In genomic region chr5:149731332-149731616, GRCh38 we compare ENCODE assay signal across 8 cellular contexts. TPM values are rescaled to one million over a fixed set of nuclear protein-coding genes. Genes with fewer than 3 reads are reported as not detected.
DNase-seq lines count a peak whose midpoint lies in the region; ATAC-seq and TF ChIP-seq lines count a peak whose summit lies in the region.

No MANE protein-coding gene starts in this region.

- H3K27ac Mint-ChIP-seq in activated T-cell treated with anti-CD3 and anti-CD28 coated beads, Interleukin-2, amount 50 U/mL, for 24 hours = peak overlapping the region; percentile 84
- H3K27ac Mint-ChIP-seq in activated B cell treated with CpG ODN at 0.5 μM for 24 hours = peak overlapping the region; percentile 75

- CTCF ChIA-PET in activated B cell treated with CpG ODN at 0.5 μM for 24 hours (lab: Charles Lee) = interaction anchor here (0.7 to 1.4 kb wide), 2 partner anchors 44 to 64 kb away, joined by 4 read pairs; no protein-coding TSS in a partner anchor

- peaks cover 4% of the 10 kb centered on the region for H3K4me1 ChIP-seq in iPS DF 6.9 (ENCODE audit: control insufficient read depth, insufficient read depth, low read length)
- peaks cover 0 to 58% (median 39%) of the 10 kb centered on the region in 4 donors for H3K4me1 ChIP-seq in stomach

- peak overlapping the region; percentile 87 for H3K4me3 Mint-ChIP-seq in activated T-cell treated with anti-CD3 and anti-CD28 coated beads, Interleukin-2, amount 50 U/mL, for 24 hours
- peak overlapping the region; percentile 88 for H3K4me3 Mint-ChIP-seq in activated B cell treated with CpG ODN at 0.5 μM for 24 hours

- POLR2A ChIA-PET in activated B cell treated with CpG ODN at 0.5 μM for 24 hours (lab: Charles Lee) = interaction anchor here (0.7 to 1.3 kb wide), 5 partner anchors 50 to 1711 kb away, joined by 3 to 8 read pairs (median 5); partner anchors contain the start of genes HMGXB3 and TIGD6

- no peak for TF ChIP-seq EP300 in stomach (IDR thresholded peaks at IDR 0.05)

- H3K36me3 ChIP-seq in iPS DF 6.9 (ENCODE audit: control insufficient read depth, insufficient read depth, low read length) (no peaks in the 10 kb centered on the region), stomach (no peaks in the 10 kb centered on the region)

- peaks cover 11% of the 10 kb centered on the region for H3K4me1 Mint-ChIP-seq in activated T-cell treated with anti-CD3 and anti-CD28 coated beads, Interleukin-2, amount 50 U/mL, for 24 hours (ENCODE audit: low read depth)
- peaks cover 12% of the 10 kb centered on the region for H3K4me1 Mint-ChIP-seq in activated B cell treated with CpG ODN at 0.5 μM for 24 hours

- H3K9me3 Mint-ChIP-seq in activated T-cell treated with anti-CD3 and anti-CD28 coated beads, Interleukin-2, amount 50 U/mL, for 24 hours = no peaks in the 10 kb centered on the region
- no peaks in the 10 kb centered on the region for H3K9me3 Mint-ChIP-seq in activated B cell treated with CpG ODN at 0.5 μM for 24 hours

- H3K36me3 Mint-ChIP-seq in activated T-cell treated with anti-CD3 and anti-CD28 coated beads, Interleukin-2, amount 50 U/mL, for 24 hours (ENCODE audit: low read depth) = no peaks in the 10 kb centered on the region
- no peaks in the 10 kb centered on the region for H3K36me3 Mint-ChIP-seq in activated B cell treated with CpG ODN at 0.5 μM for 24 hours (ENCODE audit: low read depth)

- H3K27ac ChIP-seq in iPS DF 6.9 (ENCODE audit: low read length) (no peak overlapping the region), stomach (peak overlapping the region; percentile 83 to 95 (median 94))

- ATAC-seq in activated B cell treated with CpG ODN at 0.5 μM for 24 hours (ENCODE audit: low read depth) = no peak
- no peak for ATAC-seq in HG03521 (IDR thresholded peaks at IDR 0.05; ENCODE audit: unreplicated experiment)

- intact Hi-C loops in activated B cell treated with CpG ODN at 0.5 μM for 24 hours (cut with micrococcal nuclease) = loop anchor here (1.0 to 5.0 kb wide), 5 partner anchors 64 to 384 kb away; partner anchors contain the start of genes CSNK1A1, GRPEL2, HMGXB3 and TIGD6
- intact Hi-C loops in stomach (cut with DNase I; ENCODE audit: low total_unique reads) = loop anchor here (10.0 kb wide), 1 partner anchor 94 kb away; no protein-coding TSS in a partner anchor

- no CpG with 5 or more reads among the region's 23 CpGs for WGBS in iPS DF 6.9 (ENCODE audit: insufficient coverage, insufficient read length)
- WGBS in stomach, 5 donors = 0 to 1% (median 0%) methylated on average over 6 to 23 of the region's 23 CpGs

- no peaks in the 10 kb centered on the region for H3K27me3 Mint-ChIP-seq in activated T-cell treated with anti-CD3 and anti-CD28 coated beads, Interleukin-2, amount 50 U/mL, for 24 hours
- no peaks in the 10 kb centered on the region for H3K27me3 Mint-ChIP-seq in activated B cell treated with CpG ODN at 0.5 μM for 24 hours

- H3K27me3 ChIP-seq in iPS DF 6.9 (ENCODE audit: control insufficient read depth, insufficient read depth, low read length) = peaks cover 1% of the 10 kb centered on the region; the same call in 1 of the 2 replicates
- no peaks in the 10 kb centered on the region for H3K27me3 ChIP-seq in stomach

- H3K4me3 ChIP-seq in iPS DF 6.9 (ENCODE audit: low read length) (peak overlapping the region; percentile 62), stomach (peak overlapping the region; percentile 90 to 100 (median 97))

- H3K9me3 ChIP-seq in iPS DF 6.9 (ENCODE audit: control insufficient read depth, insufficient read depth, low read length) (no peaks in the 10 kb centered on the region), stomach (no peaks in the 10 kb centered on the region)

- TF ChIP-seq POLR2A in stomach (IDR thresholded peaks at IDR 0.05) = no peak

- TF ChIP-seq CTCF in activated B cell treated with CpG ODN at 0.5 μM for 24 hours (IDR thresholded peaks at IDR 0.05) (no peak), stomach (IDR thresholded peaks at IDR 0.05) (no peak)

- DNase-seq in activated T-cell treated with anti-CD3 and anti-CD28 coated beads, Interleukin-2, amount 50 U/mL, for 24 hours = no peak
- DNase-seq in activated T-cell treated with anti-CD3 and anti-CD28 coated beads, Interleukin-2, amount 50 U/mL, for 1 hour = no peak
- DNase-seq in activated B cell treated with CpG ODN at 0.5 μM for 24 hours (peak; percentile 40), iPS DF 6.9 (ENCODE audit: low read depth, low spot score) (no peak), stomach (no peak), NCI-H187 treated with DMSO at 0.1 percent for 48 hours (lab: John Stamatoyannopoulos, UW) (no peak), NCI-H748 (lab: John Stamatoyannopoulos, UW; ENCODE audit: unreplicated experiment) (no peak)

RNA-seq across cellular contexts. Expression of gene PPARGC1B, which starts 1.2 kb away (rescaled TPM):
- total RNA-seq in activated B cell treated with CpG ODN at 0.5 μM for 24 hours (3.7 and 6.4 TPM in 2 replicates), stomach (10 to 100 TPM in 3 of 5 donors, 1 to 10 TPM in 2; 4.1 to 59.7 (median 17.1) TPM)
- polyA plus RNA-seq in stomach = 1 to 10 TPM; 1.2 to 2.4 (median 1.7) TPM
